9 cellular contexts compared by ENCODE assay signal in the genomic region with DNA sequence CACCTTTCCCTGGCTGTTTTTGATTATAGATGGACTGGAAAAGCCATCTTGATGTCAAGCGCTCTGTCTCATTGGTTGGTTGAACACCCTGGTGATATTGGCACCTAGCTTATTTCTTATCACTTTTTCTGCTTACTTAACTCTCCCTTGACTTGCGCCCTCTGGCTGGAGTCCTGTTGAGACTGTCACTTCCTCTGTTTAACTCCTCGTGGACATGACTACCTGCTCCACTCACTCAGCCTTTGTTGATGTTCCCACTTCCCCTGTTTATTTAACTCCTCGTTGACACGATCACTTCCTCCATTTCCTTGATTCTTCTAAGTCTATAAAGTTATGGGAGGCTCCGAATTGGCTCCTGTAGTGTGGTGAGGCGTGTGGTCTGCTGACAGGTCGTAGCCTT. TPM values are rescaled to one million over a fixed set of nuclear protein-coding genes. Genes with fewer than 3 reads are reported as not detected.
DNase-seq lines count a peak whose midpoint lies in the region; ATAC-seq, FAIRE-seq and TF ChIP-seq lines count a peak whose summit lies in the region.
"Not testable (repeated sequence)": the region's sequence is repeated elsewhere in the genome, so short reads cannot be mapped to it uniquely, and the experiment has no call there.
"Had no signal": no experiment of that assay in that cellular context is flagged by ENCODE, and none has a peak within 500 bp of the region (broad histone marks: within the 10 kb centered on the region; RNA-seq: fewer than 3 reads in every experiment).

No MANE protein-coding gene starts in this region.

- not testable (repeated sequence) for H3K4me3 Mint-ChIP-seq in GM23338

- TF ChIP-seq CTCF in GM23338 (conservative IDR thresholded peaks at IDR 0.05; ENCODE audit: low read depth in 2 of 2) (peak in 1 of 2 experiments; percentile 14; a peak in 1 of 4 replicates), body of pancreas (IDR thresholded peaks at IDR 0.05) (peak in 4 of 7 experiments; percentile 24 to 33 (median 32)), endothelial cell of umbilical vein (IDR thresholded peaks at IDR 0.05; ENCODE audit: extremely low read depth in 1 of 2, insufficient read depth in 1 of 2, low read depth in 1 of 2, low read length in 2 of 2) (peak in 1 of 2 donors; percentile 27), fibroblast of villous mesenchyme (IDR thresholded peaks at IDR 0.05; ENCODE audit: insufficient read depth, low read depth, low read length) (peak; percentile 8), stomach (IDR thresholded peaks at IDR 0.05) (peak in 4 of 7 experiments; percentile 6 to 61 (median 14))
- TF ChIP-seq CTCF in HepG2 (CRISPR knock-in tag; IDR thresholded peaks at IDR 0.05), result not testable (repeated sequence)

- CTCF ChIA-PET in endothelial cell of umbilical vein (lab: Charles Lee), result interaction anchor here (0.6 to 2.9 kb wide), 11 partner anchors 16 to 47 kb away, joined by 3 to 21 read pairs (median 6); no protein-coding TSS in a partner anchor
- CTCF ChIA-PET in HepG2 (lab: Yijun Ruan, JAX; ENCODE audit: low intra/inter-chr PET ratio, low total read pairs), result not testable (repeated sequence)

- TF ChIP-seq POLR2A in body of pancreas (IDR thresholded peaks at IDR 0.05); endothelial cell of umbilical vein (IDR thresholded peaks at IDR 0.05; ENCODE audit: low read depth, low read length); HepG2 (IDR thresholded peaks at IDR 0.05; ENCODE audit: insufficient read depth in 1 of 2, low read depth in 2 of 2, low read length in 2 of 2); stomach (IDR thresholded peaks at IDR 0.05): not testable (repeated sequence)

- not testable (repeated sequence) for H3K4me2 ChIP-seq in GM23338; endothelial cell of umbilical vein (ENCODE audit: insufficient read depth, low read length); HepG2 (ENCODE audit: low read depth, low read length)

- H3K27ac Mint-ChIP-seq in GM23338, result not testable (repeated sequence)

- peaks cover 12% of the 10 kb centered on the region for H3K27me3 Mint-ChIP-seq in GM23338 (ENCODE audit: insufficient read depth, low read depth, poor library complexity)

- not testable (repeated sequence) for H3K9ac ChIP-seq in endothelial cell of umbilical vein (replicated peaks; ENCODE audit: extremely low read depth, insufficient read depth, low read length); HepG2 (ENCODE audit: insufficient read depth, low read depth, low read length)

- not testable (repeated sequence) for TF ChIP-seq RAD21 in HepG2 (CRISPR knock-in tag; IDR thresholded peaks at IDR 0.05)

- not testable (repeated sequence) for H3K4me3 ChIP-seq in GM23338; body of pancreas; endothelial cell of umbilical vein (replicated peaks in 1 of 3; ENCODE audit: insufficient read depth in 1 of 3, low read depth in 1 of 3, low read length in 3 of 3); fibroblast of villous mesenchyme (ENCODE audit: low read depth, low read length); HepG2 (replicated peaks in 1 of 3; ENCODE audit: insufficient read depth in 1 of 3, low read depth in 2 of 3, low read length in 3 of 3); stomach

- intact Hi-C loops in body of pancreas (cut with DNase I), result not testable (repeated sequence)
- intact Hi-C loops in endothelial cell of umbilical vein (cut with micrococcal nuclease) (loop anchor here (1.0 kb wide), 1 partner anchor 20 kb away; no protein-coding TSS in a partner anchor), HepG2 (cut with micrococcal nuclease; ENCODE audit: unreplicated experiment) (loop anchor here (5.0 kb wide), 1 partner anchor 49 kb away; no protein-coding TSS in a partner anchor), stomach (cut with DNase I; ENCODE audit: low total_unique reads) (loop anchor here (10.0 kb wide), 1 partner anchor 46 kb away; a partner anchor contains a TSS)

- in situ Hi-C loops in HepG2 (cut with HindIII; ENCODE audit: extremely low pct_ligation_motif_present, low pct_unique_long_range_greater_than_20kb), result not testable (repeated sequence)

- not testable (repeated sequence) for TF ChIP-seq EP300 in HepG2 (IDR thresholded peaks at IDR 0.05; ENCODE audit: low read depth in 2 of 2, low read length in 2 of 2); HepG2 (CRISPR knock-in tag; IDR thresholded peaks at IDR 0.05; ENCODE audit: borderline replicate concordance); stomach (IDR thresholded peaks at IDR 0.05)

- DNase-seq in GM23338 (ENCODE audit: low spot score); HepG2 (ENCODE audit: low spot score): not testable (repeated sequence)
- peak; percentile 57 for DNase-seq in M059J (ENCODE audit: low read depth)
- peak in 2 of 4 donors; percentile 33 to 51 for DNase-seq in body of pancreas
- DNase-seq in endothelial cell of umbilical vein (ENCODE audit: low read depth, low spot score), result peak; percentile 86
- DNase-seq in fibroblast of villous mesenchyme (ENCODE audit: low read depth), result peak; percentile 17
- peak; percentile 61 for DNase-seq in stomach

- not testable (repeated sequence) for H3K79me2 ChIP-seq in GM23338 (replicated peaks; ENCODE audit: insufficient read depth); HepG2 (ENCODE audit: insufficient read depth, low read length)
- peaks cover 47% of the 10 kb centered on the region for H3K79me2 ChIP-seq in endothelial cell of umbilical vein (ENCODE audit: control insufficient read depth, insufficient read depth, low read length)

- not testable (repeated sequence) for H3F3A ChIP-seq in GM23338 (replicated peaks; ENCODE audit: low read depth)

- H3K4me1 ChIP-seq in GM23338 (ENCODE audit: insufficient read depth); body of pancreas; HepG2 (ENCODE audit: insufficient read depth, low read length): not testable (repeated sequence)
- H3K4me1 ChIP-seq in endothelial cell of umbilical vein (ENCODE audit: control insufficient read depth, extremely low read depth, insufficient read depth, low read length) (peaks cover 28% of the 10 kb centered on the region), stomach (peaks cover 6 to 67% (median 35%) of the 10 kb centered on the region in 4 donors)

- peaks cover 70% of the 10 kb centered on the region for H3K36me3 Mint-ChIP-seq in GM23338 (ENCODE audit: low read depth)

- H3K27me3 ChIP-seq in GM23338 (ENCODE audit: insufficient read depth); body of pancreas; endothelial cell of umbilical vein (ENCODE audit: control insufficient read depth in 2 of 2, insufficient read depth in 2 of 2, low read length in 2 of 2); stomach: not testable (repeated sequence)
- H3K27me3 ChIP-seq in HepG2 (ENCODE audit: control insufficient read depth in 1 of 2, insufficient read depth in 2 of 2, low read length in 2 of 2), result peaks cover 16 to 56% of the 10 kb centered on the region in 2 experiments; a peak in 4 of 5 replicates

- dilution Hi-C loops in endothelial cell of umbilical vein (cut with MboI; ENCODE audit: extremely low pct_ligation_motif_present, low sequenced_read_pairs), result not testable (repeated sequence)

- peaks cover 30% of the 10 kb centered on the region for H3K4me1 Mint-ChIP-seq in GM23338

- H3K36me3 ChIP-seq in GM23338 (ENCODE audit: insufficient read depth) (peaks cover 15% of the 10 kb centered on the region), endothelial cell of umbilical vein (ENCODE audit: control insufficient read depth in 2 of 2, extremely low read depth in 1 of 2, insufficient read depth in 2 of 2, low read length in 2 of 2) (peaks cover 19 to 47% of the 10 kb centered on the region in 2 experiments), stomach (peaks cover 14 to 80% (median 56%) of the 10 kb centered on the region in 4 donors)
- H3K36me3 ChIP-seq in body of pancreas (replicated peaks in 1 of 2; ENCODE audit: insufficient read depth in 1 of 2, low read depth in 2 of 2); HepG2 (replicated peaks in 1 of 2; ENCODE audit: control insufficient read depth in 1 of 2, insufficient read depth in 2 of 2, low read length in 2 of 2): not testable (repeated sequence)

- WGBS in body of pancreas, 2 donors, result 53 to 58% methylated on average over 8 of the region's 8 CpGs
- WGBS in HepG2 (ENCODE audit: low lambda C conversion rate), result 35% methylated on average over 8 of the region's 8 CpGs
- WGBS in stomach, 5 donors, result 35 to 47% (median 46%) methylated on average over 8 of the region's 8 CpGs

- not testable (repeated sequence) for H4K20me1 ChIP-seq in GM23338 (replicated peaks; ENCODE audit: insufficient read depth); endothelial cell of umbilical vein (replicated peaks; ENCODE audit: control insufficient read depth, extremely low read depth, insufficient read depth, low read length); HepG2 (ENCODE audit: insufficient read depth, low read length)

- H3K9me1 ChIP-seq in endothelial cell of umbilical vein (replicated peaks; ENCODE audit: control insufficient read depth, extremely low read depth, insufficient read depth, low read length), result not testable (repeated sequence)

- ATAC-seq in GM23338, SK-N-SH treated with all-trans-retinoic acid at 6 μM for 48 hours, HepG2: not testable (repeated sequence)
- peak; percentile 47 for ATAC-seq in body of pancreas

- not testable (repeated sequence) for H3K9me3 ChIP-seq in body of pancreas; endothelial cell of umbilical vein (replicated peaks; ENCODE audit: control insufficient read depth, insufficient read depth, low read length); HepG2 (ENCODE audit: low read length); stomach

- H3K27ac ChIP-seq in GM23338 (ENCODE audit: low read depth), result peak overlapping the region; percentile 74; the same call in 1 of the 2 replicates
- H3K27ac ChIP-seq in body of pancreas; HepG2 (ENCODE audit: extremely low read length, insufficient read depth, low read length): not testable (repeated sequence)
- peak overlapping the region; percentile 63 for H3K27ac ChIP-seq in endothelial cell of umbilical vein (ENCODE audit: insufficient read depth, low read depth, low read length)
- peak overlapping the region in 2 of 5 donors; percentile 29 to 43 for H3K27ac ChIP-seq in stomach

- not testable (repeated sequence) for H2AFZ ChIP-seq in GM23338; endothelial cell of umbilical vein (ENCODE audit: low read depth, low read length); HepG2 (ENCODE audit: low read length)

- not testable (repeated sequence) for FAIRE-seq in endothelial cell of umbilical vein (lab: Jason Lieb, UNC); HepG2 (lab: Jason Lieb, UNC)

- not testable (repeated sequence) for H3K9me2 ChIP-seq in GM23338 (ENCODE audit: insufficient read depth)

- POLR2A ChIA-PET in endothelial cell of umbilical vein (lab: Charles Lee); HepG2 (lab: Yijun Ruan, JAX): not testable (repeated sequence)

- BruUV-seq in endothelial cell of umbilical vein (replicated peaks; lab: Mats Ljungman, UMichigan); HepG2 (replicated peaks; lab: Mats Ljungman, UMichigan): not testable (repeated sequence)

- H3K9me3 Mint-ChIP-seq in GM23338, result not testable (repeated sequence)

RNA-seq across cellular contexts. Expression of a gene that starts 43.0 kb away (rescaled TPM):
- total RNA-seq in GM23338 (2014; rRNA removed; shearing (Covaris generic)), result 116 and 150 TPM in 2 replicates
- polyA plus RNA-seq in GM23338 (2016; fragmentation: Nextera tagmentation; extraction: Ambion mirVana) (21.4 and 24.1 TPM in 2 replicates), endothelial cell of umbilical vein (22.3 and 25.4 TPM in 2 replicates), HepG2 (2011; rRNA removed) (0.03 TPM in 2 replicates), stomach (10 to 100 TPM in 1 of 3 donors, 1 to 10 TPM in 2; 4.0 to 18.8 (median 6.6) TPM)
- 8.5 and 32.0 TPM in 2 replicates for total RNA-seq in M059J (2014; rRNA removed; shearing (Covaris generic))
- total RNA-seq in body of pancreas (10 to 100 TPM in 1 of 2 donors, 1 to 10 TPM in 1; 5.2 to 10.9 TPM), endothelial cell of umbilical vein (152 and 190 TPM in 2 replicates), fibroblast of villous mesenchyme (53.8 and 66.1 TPM in 2 replicates), HepG2 (2016; rRNA removed; fragmentation: Illumina TruSeq; extraction: Trizol) (not detected in 2 replicates), stomach (10 to 100 TPM; 23.9 to 55.5 (median 30.1) TPM)
- polyA plus RNA-seq in endothelial cell of umbilical vein (2011; cell fraction: cytosol; rRNA removed), result 22.9 and 25.3 TPM in 2 replicates
- 53.1 and 59.2 TPM in 2 replicates for polyA plus RNA-seq in endothelial cell of umbilical vein (2011; cell fraction: nucleus; rRNA removed)
- 49.6 and 59.2 TPM in 2 replicates for polyA plus RNA-seq in endothelial cell of umbilical vein (2012)
- polyA minus RNA-seq in endothelial cell of umbilical vein, result 42.0 and 76.2 TPM in 2 replicates
- 23.5 TPM for polyA minus RNA-seq in endothelial cell of umbilical vein (2011; cell fraction: cytosol; rRNA and poly(A)+ RNA removed)
- polyA minus RNA-seq in endothelial cell of umbilical vein (2011; cell fraction: nucleus; rRNA and poly(A)+ RNA removed), result 63.5 and 75.4 TPM in 2 replicates
- total RNA-seq in HepG2 (2016; cell fraction: cytosol; rRNA removed; fragmentation: Illumina TruSeq; extraction: Trizol; ENCODE audit: low read depth), result not detected in 2 replicates
- 0.22 TPM in 1 of 2 replicates, not detected in the other for total RNA-seq in HepG2 (2016; cell fraction: insoluble cytoplasmic fraction; rRNA removed; fragmentation: Illumina TruSeq; extraction: Trizol)
- not detected in 2 replicates for total RNA-seq in HepG2 (2016; cell fraction: membrane; rRNA removed; fragmentation: Illumina TruSeq; extraction: Trizol)
- total RNA-seq in HepG2 (2016; cell fraction: nucleus; rRNA removed; fragmentation: Illumina TruSeq; extraction: Trizol), result 0.96 TPM in 1 of 2 replicates, not detected in the other
- 0.03 and 0.14 TPM in 2 replicates for polyA plus RNA-seq in HepG2 (2011; cell fraction: cytosol; rRNA removed)
- polyA plus RNA-seq in HepG2 (2011; cell fraction: nucleus; rRNA removed), result 0.28 and 0.32 TPM in 2 replicates
- polyA plus RNA-seq in HepG2 (2012), result 0.08 and 0.20 TPM in 2 replicates
- 0.18 TPM in 1 of 2 replicates, not detected in the other for polyA plus RNA-seq in HepG2 (2016; cell fraction: cytosol; fragmentation: Illumina TruSeq; extraction: Trizol; ENCODE audit: low read depth)
- polyA plus RNA-seq in HepG2 (2016; cell fraction: insoluble cytoplasmic fraction; fragmentation: Illumina TruSeq; extraction: Trizol; ENCODE audit: low read depth), result 0.04 TPM in 1 of 2 replicates, not detected in the other
- not detected in 2 replicates for polyA plus RNA-seq in HepG2 (2016; cell fraction: membrane; fragmentation: Illumina TruSeq; extraction: Trizol; ENCODE audit: low read depth)
- polyA plus RNA-seq in HepG2 (2016; cell fraction: nucleus; fragmentation: Illumina TruSeq; extraction: Trizol; ENCODE audit: insufficient read depth, low read depth), result 0.15 and 0.55 TPM in 2 replicates
- 41.8 TPM in 1 of 2 replicates, not detected in the other for polyA minus RNA-seq in HepG2 (2011; rRNA and poly(A)+ RNA removed; ENCODE audit: low replicate concordance)
- 0.20 TPM in 1 of 2 replicates, not detected in the other for polyA minus RNA-seq in HepG2 (2011; cell fraction: cytosol; rRNA and poly(A)+ RNA removed)
- 0.39 TPM in 1 of 2 replicates, not detected in the other for polyA minus RNA-seq in HepG2 (2011; cell fraction: nucleus; rRNA and poly(A)+ RNA removed)
- polyA plus RNA-seq: IgD-negative memory B cell had no signal
